1 cellular context compared by ENCODE assay signal in the genomic region with DNA sequence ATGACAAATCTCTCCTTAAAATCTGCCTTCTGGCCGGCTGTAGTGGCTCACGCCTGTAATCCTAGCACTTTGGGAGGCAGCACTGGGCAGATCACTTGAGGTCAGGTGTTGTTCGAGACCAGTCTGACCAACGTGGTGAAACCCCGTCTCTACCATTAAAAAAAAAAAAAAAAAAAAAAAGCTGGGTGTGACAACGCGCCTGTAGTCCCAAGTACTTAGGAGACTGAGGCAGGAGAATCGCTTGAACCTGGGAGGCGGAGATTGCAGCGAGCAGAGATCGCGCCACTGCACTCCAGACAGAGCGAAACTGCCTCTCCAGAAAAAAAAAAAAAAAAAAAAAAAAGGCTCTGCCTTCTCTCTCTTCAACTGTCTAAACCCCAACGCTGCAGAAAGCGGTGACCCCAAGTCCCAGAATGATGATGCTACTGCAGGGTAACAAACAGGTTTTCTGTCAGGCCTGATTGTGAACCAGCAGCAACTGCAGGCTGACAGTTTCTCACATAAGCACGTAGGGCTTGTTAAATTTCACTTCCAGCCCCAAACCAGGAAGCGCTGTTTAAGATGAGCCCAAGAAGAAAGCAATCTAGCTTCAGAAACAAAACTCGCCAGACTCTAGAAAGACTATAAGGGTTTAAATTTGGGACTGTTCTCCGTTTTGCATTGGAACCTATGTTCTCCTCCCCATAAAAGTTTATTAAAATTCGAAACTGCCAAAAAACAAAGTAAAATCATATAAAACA.
TF ChIP-seq lines count a peak whose summit lies in the region.

No MANE protein-coding gene starts in this region.

TF ChIP-seq in WTC11, 78 proteins besides CTCF, POLR2A, EP300 and RAD21 (continued from another document):
- no peak for TF ChIP-seq ZNF512 (CRISPR knock-in tag; IDR thresholded peaks at IDR 0.05; ENCODE audit: borderline replicate concordance)
- no peak for TF ChIP-seq MLX (CRISPR knock-in tag; IDR thresholded peaks at IDR 0.05)
- no peak for TF ChIP-seq TP53 (CRISPR knock-in tag; IDR thresholded peaks at IDR 0.05)
- TF ChIP-seq NR3C1 (CRISPR knock-in tag; conservative IDR thresholded peaks at IDR 0.05; ENCODE audit: low read depth) = no peak
- no peak for TF ChIP-seq JAZF1 (CRISPR knock-in tag; IDR thresholded peaks at IDR 0.05)
- no peak for TF ChIP-seq E2F5 (CRISPR knock-in tag; IDR thresholded peaks at IDR 0.05)
